In the genomic region with DNA sequence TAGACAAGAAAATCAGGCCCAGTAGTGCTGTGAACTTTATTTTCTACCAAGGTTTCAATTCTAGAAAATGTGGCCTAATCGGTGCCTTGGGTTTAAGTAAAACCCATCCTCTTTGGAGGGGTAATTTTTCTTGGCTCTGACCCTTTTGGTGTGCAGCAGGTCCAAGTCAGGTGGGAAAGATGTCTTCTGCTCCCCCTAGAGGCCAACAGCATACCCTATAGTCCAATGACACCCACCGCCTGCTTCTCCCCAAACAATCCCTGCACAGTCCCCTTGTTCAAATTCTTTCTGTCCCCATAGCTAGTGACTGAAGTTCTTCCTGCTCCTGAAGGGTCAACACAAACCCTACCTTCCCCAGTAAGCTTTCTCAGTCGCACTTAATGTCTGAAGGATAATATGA, we compare ENCODE assay signal across 11 cellular contexts.
DNase-seq lines count a peak whose midpoint lies in the region; ATAC-seq and TF ChIP-seq lines count a peak whose summit lies in the region.
"Had no signal": no experiment of that assay in that cellular context is flagged by ENCODE, and none has a peak within 500 bp of the region (broad histone marks: within the 10 kb centered on the region; RNA-seq: fewer than 3 reads in every experiment).

No MANE protein-coding gene starts in this region.

- H3K79me2 ChIP-seq in MM.1S (ENCODE audit: low read length), result no peaks in the 10 kb centered on the region
- H3K79me2 ChIP-seq in fibroblast of lung (ENCODE audit: control insufficient read depth, insufficient read depth, low read length), result no peaks in the 10 kb centered on the region

- no peaks in the 10 kb centered on the region for H3F3A ChIP-seq in MM.1S (ENCODE audit: insufficient read depth, low read length)

- H3K36me3 Mint-ChIP-seq in mesothelial cell of epicardium, result peaks cover 11% of the 10 kb centered on the region

- H3K9me3 Mint-ChIP-seq in mesothelial cell of epicardium, result peaks cover 31% of the 10 kb centered on the region

- no peak for DNase-seq in AG04450 (ENCODE audit: low read depth, low spot score)
- no peak for DNase-seq in MM.1S
- DNase-seq in fibroblast of lung (ENCODE audit: low read depth in 2 of 2), result peak in 1 of 2 donors; percentile 9
- DNase-seq in middle frontal gyrus (ENCODE audit: extremely low spot score, low spot score), result no peak
- DNase-seq in mesothelial cell of epicardium (ENCODE audit: low spot score in 2 of 2, unreplicated experiment in 2 of 2), result no peak
- DNase-seq in ecto neural progenitor cell (ENCODE audit: low spot score), result no peak
- DNase-seq: DMS153, MG63 had no signal

- H3K27ac ChIP-seq in AG04450 (ENCODE audit: low read depth, low read length) (no peak overlapping the region), MM.1S (ENCODE audit: low read length) (no peak overlapping the region), fibroblast of lung (ENCODE audit: insufficient read depth, low read length) (no peak overlapping the region)

- no peaks in the 10 kb centered on the region for H3K9me2 ChIP-seq in MM.1S (replicated peaks; ENCODE audit: insufficient read depth, low read length)

- no peaks in the 10 kb centered on the region for H3K4me1 ChIP-seq in MM.1S (ENCODE audit: low read length)
- no peaks in the 10 kb centered on the region for H3K4me1 ChIP-seq in fibroblast of lung (ENCODE audit: control insufficient read depth, extremely low read depth, insufficient read depth, low read length)

- H3K4me2 ChIP-seq in MM.1S (ENCODE audit: low read depth, low read length), result no peak overlapping the region
- no peak overlapping the region for H3K4me2 ChIP-seq in fibroblast of lung (ENCODE audit: extremely low read depth, insufficient read depth, low read length)

- peaks cover 8% of the 10 kb centered on the region for H3K27me3 Mint-ChIP-seq in mesothelial cell of epicardium (ENCODE audit: low read depth)

- no peaks in the 10 kb centered on the region for H3K27me3 ChIP-seq in AG04450 (ENCODE audit: control insufficient read depth, insufficient read depth, low read length)
- H3K27me3 ChIP-seq in MM.1S (replicated peaks; ENCODE audit: insufficient read depth, low read length), result no peaks in the 10 kb centered on the region
- H3K27me3 ChIP-seq in fibroblast of lung (ENCODE audit: control insufficient read depth, insufficient read depth, low read length), result no peaks in the 10 kb centered on the region
- H3K27me3 ChIP-seq: MG63 had no signal

- POLR2A ChIA-PET in AG04450 (lab: Yijun Ruan, JAX), result no interaction called here

- H4K20me1 ChIP-seq in MM.1S (ENCODE audit: insufficient read depth, low read length) (no peaks in the 10 kb centered on the region), fibroblast of lung (ENCODE audit: control insufficient read depth, extremely low read depth, insufficient read depth, low read length) (no peaks in the 10 kb centered on the region)

- H3K9ac ChIP-seq in MM.1S (ENCODE audit: low read length) (no peak overlapping the region), fibroblast of lung (ENCODE audit: insufficient read depth, low read length) (no peak overlapping the region)

- no peaks in the 10 kb centered on the region for H3K36me3 ChIP-seq in MM.1S (replicated peaks; ENCODE audit: insufficient read depth, low read length)
- no peaks in the 10 kb centered on the region for H3K36me3 ChIP-seq in fibroblast of lung (ENCODE audit: control insufficient read depth, insufficient read depth, low read length)
- H3K36me3 ChIP-seq: MG63 had no signal

- H3K4me1 Mint-ChIP-seq in mesothelial cell of epicardium, result no peaks in the 10 kb centered on the region

- CTCF ChIA-PET in AG04450 (lab: Charles Lee), result interaction anchor here (0.9 to 1.1 kb wide), 2 partner anchors 129 to 409 kb away, joined by 3 to 6 read pairs; no protein-coding TSS in a partner anchor

- H3K4me3 ChIP-seq in AG04450 (ENCODE audit: low read depth, low read length), result no peak overlapping the region
- no peak overlapping the region for H3K4me3 ChIP-seq in MM.1S (ENCODE audit: low read length)
- no peak overlapping the region for H3K4me3 ChIP-seq in fibroblast of lung (replicated peaks in 1 of 4; ENCODE audit: control extremely low read depth in 1 of 4, insufficient read depth in 1 of 4, low read depth in 3 of 4, low read length in 4 of 4)
- H3K4me3 ChIP-seq: MG63 had no signal

- TF ChIP-seq CTCF in AG04450 (IDR thresholded peaks at IDR 0.05; ENCODE audit: low read depth, low read length) (peak; percentile 49), MM.1S (IDR thresholded peaks at IDR 0.05; ENCODE audit: low read length) (peak; percentile 50), fibroblast of lung (conservative IDR thresholded peaks at IDR 0.05 in 1 of 2, IDR thresholded peaks at IDR 0.05 in 1 of 2; ENCODE audit: low read depth in 1 of 2, low read length in 2 of 2) (peak; percentile 25 to 44), mesothelial cell of epicardium (IDR thresholded peaks at IDR 0.05; ENCODE audit: unreplicated experiment) (no peak)

- no peak overlapping the region for H3K4me3 Mint-ChIP-seq in mesothelial cell of epicardium

- H2AFZ ChIP-seq in MM.1S (ENCODE audit: low read length), result no peak overlapping the region
- H2AFZ ChIP-seq in fibroblast of lung (ENCODE audit: low read length), result no peak overlapping the region

- ATAC-seq in GM18511 (IDR thresholded peaks at IDR 0.05; ENCODE audit: unreplicated experiment), result peak; percentile 70
- ATAC-seq in GM19035 (IDR thresholded peaks at IDR 0.05; ENCODE audit: unreplicated experiment), result no peak
- ATAC-seq: esophagus mucosa had no signal

- no peak overlapping the region for H3K27ac Mint-ChIP-seq in mesothelial cell of epicardium

- H3K9me3 ChIP-seq in AG04450 (ENCODE audit: control insufficient read depth, insufficient read depth, low read length), result peaks cover 9% of the 10 kb centered on the region; the same call in 1 of the 2 replicates
- H3K9me3 ChIP-seq in MM.1S (replicated peaks; ENCODE audit: insufficient read depth, low read length), result no peaks in the 10 kb centered on the region
- H3K9me3 ChIP-seq in fibroblast of lung (ENCODE audit: control insufficient read depth, insufficient read depth, low read depth, low read length), result no peaks in the 10 kb centered on the region
